Comparison of ENCODE assay signal across 1 cellular context in genomic region chr20:17803765-17804164, GRCh38.
TF ChIP-seq lines count a peak whose summit lies in the region.

No MANE protein-coding gene starts in this region.

TF ChIP-seq in HepG2, 621 proteins besides CTCF, POLR2A, EP300 and RAD21 (continued from another document and continues in another):
- TF ChIP-seq SYNCRIP (IDR thresholded peaks at IDR 0.05; ENCODE audit: insufficient read depth, low read depth, low read length): no peak
- no peak for TF ChIP-seq POLR2G (IDR thresholded peaks at IDR 0.05; ENCODE audit: low read depth, low read length)
- TF ChIP-seq ZNF282 (IDR thresholded peaks at IDR 0.05; ENCODE audit: partially characterized antibody): no peak
- TF ChIP-seq THRA (CRISPR knock-in tag; IDR thresholded peaks at IDR 0.05; ENCODE audit: borderline replicate concordance): peak; percentile 94; the same call in 1 of the 2 replicates
- no peak for TF ChIP-seq PHB2 (IDR thresholded peaks at IDR 0.05; ENCODE audit: partially characterized antibody)
- no peak for TF ChIP-seq PCBP1 (IDR thresholded peaks at IDR 0.05; ENCODE audit: borderline replicate concordance, low read depth, low read length)
- peak; percentile 73 for TF ChIP-seq RARA (CRISPR knock-in tag; IDR thresholded peaks at IDR 0.05)
- TF ChIP-seq CSRNP2 (CRISPR knock-in tag; conservative IDR thresholded peaks at IDR 0.05; ENCODE audit: low read depth): no peak
- peak in 1 of 2 experiments; percentile 35; a peak in 1 of 4 replicates for TF ChIP-seq NR2F1 (CRISPR knock-in tag; IDR thresholded peaks at IDR 0.05)
- TF ChIP-seq, protein P1, sequence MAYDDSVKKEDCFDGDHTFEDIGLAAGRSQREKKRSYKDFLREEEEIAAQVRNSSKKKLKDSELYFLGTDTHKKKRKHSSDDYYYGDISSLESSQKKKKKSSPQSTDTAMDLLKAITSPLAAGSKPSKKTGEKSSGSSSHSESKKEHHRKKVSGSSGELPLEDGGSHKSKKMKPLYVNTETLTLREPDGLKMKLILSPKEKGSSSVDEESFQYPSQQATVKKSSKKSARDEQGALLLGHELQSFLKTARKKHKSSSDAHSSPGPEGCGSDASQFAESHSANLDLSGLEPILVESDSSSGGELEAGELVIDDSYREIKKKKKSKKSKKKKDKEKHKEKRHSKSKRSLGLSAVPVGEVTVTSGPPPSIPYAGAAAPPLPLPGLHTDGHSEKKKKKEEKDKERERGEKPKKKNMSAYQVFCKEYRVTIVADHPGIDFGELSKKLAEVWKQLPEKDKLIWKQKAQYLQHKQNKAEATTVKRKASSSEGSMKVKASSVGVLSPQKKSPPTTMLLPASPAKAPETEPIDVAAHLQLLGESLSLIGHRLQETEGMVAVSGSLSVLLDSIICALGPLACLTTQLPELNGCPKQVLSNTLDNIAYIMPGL (CRISPR knock-in tag; IDR thresholded peaks at IDR 0.05; ENCODE audit: borderline replicate concordance in 1 of 2, low read depth in 1 of 2): 0 out of 4 replicates have a peak, but pooled peaks of 1 of the 2 experiments have one; percentile 25
- no peak for TF ChIP-seq GTF2F1 (IDR thresholded peaks at IDR 0.05; ENCODE audit: low read length)
- no peak for TF ChIP-seq HIVEP1 (CRISPR knock-in tag; IDR thresholded peaks at IDR 0.05)
- TF ChIP-seq JUN (CRISPR knock-in tag; IDR thresholded peaks at IDR 0.05): no peak
- no peak for TF ChIP-seq RFX1 (IDR thresholded peaks at IDR 0.05)
- TF ChIP-seq ZNF101 (CRISPR knock-in tag; IDR thresholded peaks at IDR 0.05; ENCODE audit: borderline replicate concordance, low read depth): no peak
- TF ChIP-seq ZNF547 (CRISPR knock-in tag; IDR thresholded peaks at IDR 0.05): no peak
- TF ChIP-seq, protein P2, sequence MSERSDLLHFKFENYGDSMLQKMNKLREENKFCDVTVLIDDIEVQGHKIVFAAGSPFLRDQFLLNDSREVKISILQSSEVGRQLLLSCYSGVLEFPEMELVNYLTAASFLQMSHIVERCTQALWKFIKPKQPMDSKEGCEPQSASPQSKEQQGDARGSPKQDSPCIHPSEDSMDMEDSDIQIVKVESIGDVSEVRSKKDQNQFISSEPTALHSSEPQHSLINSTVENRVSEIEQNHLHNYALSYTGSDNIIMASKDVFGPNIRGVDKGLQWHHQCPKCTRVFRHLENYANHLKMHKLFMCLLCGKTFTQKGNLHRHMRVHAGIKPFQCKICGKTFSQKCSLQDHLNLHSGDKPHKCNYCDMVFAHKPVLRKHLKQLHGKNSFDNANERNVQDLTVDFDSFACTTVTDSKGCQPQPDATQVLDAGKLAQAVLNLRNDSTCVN (CRISPR knock-in tag; IDR thresholded peaks at IDR 0.05; ENCODE audit: borderline replicate concordance): peak; percentile 76; the same call in 1 of the 2 replicates
- TF ChIP-seq MED1 (CRISPR knock-in tag; IDR thresholded peaks at IDR 0.05): peak; percentile 70
- no peak for TF ChIP-seq TMF1 (CRISPR knock-in tag; IDR thresholded peaks at IDR 0.05; ENCODE audit: low read depth)
- TF ChIP-seq, protein P3, sequence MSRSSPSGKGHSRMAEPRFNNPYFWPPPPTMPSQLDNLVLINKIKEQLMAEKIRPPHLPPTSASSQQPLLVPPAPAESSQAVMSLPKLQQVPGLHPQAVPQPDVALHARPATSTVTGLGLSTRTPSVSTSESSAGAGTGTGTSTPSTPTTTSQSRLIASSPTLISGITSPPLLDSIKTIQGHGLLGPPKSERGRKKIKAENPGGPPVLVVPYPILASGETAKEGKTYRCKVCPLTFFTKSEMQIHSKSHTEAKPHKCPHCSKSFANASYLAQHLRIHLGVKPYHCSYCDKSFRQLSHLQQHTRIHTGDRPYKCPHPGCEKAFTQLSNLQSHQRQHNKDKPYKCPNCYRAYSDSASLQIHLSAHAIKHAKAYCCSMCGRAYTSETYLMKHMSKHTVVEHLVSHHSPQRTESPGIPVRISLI (CRISPR knock-in tag; IDR thresholded peaks at IDR 0.05; ENCODE audit: borderline replicate concordance): no peak
- TF ChIP-seq HDAC2 (CRISPR knock-in tag; IDR thresholded peaks at IDR 0.05): peak; percentile 40; the same call in 1 of the 2 replicates
- no peak for TF ChIP-seq XRCC5 (optimal IDR thresholded peaks at IDR 0.05; ENCODE audit: low read length)
- TF ChIP-seq ZNF235 (CRISPR knock-in tag; IDR thresholded peaks at IDR 0.05; ENCODE audit: borderline replicate concordance): no peak
- no peak for TF ChIP-seq PAF1 (CRISPR knock-in tag; IDR thresholded peaks at IDR 0.05)
- TF ChIP-seq JUND (CRISPR knock-in tag; IDR thresholded peaks at IDR 0.05): 0 out of 2 replicates have a peak, but pooled peaks have one; percentile 29
- no peak for TF ChIP-seq ZBTB33 (CRISPR knock-in tag; IDR thresholded peaks at IDR 0.05)
- no peak for TF ChIP-seq ZNF207 (IDR thresholded peaks at IDR 0.05; ENCODE audit: borderline replicate concordance)
- TF ChIP-seq NR2C2 (CRISPR knock-in tag; IDR thresholded peaks at IDR 0.05; ENCODE audit: borderline replicate concordance): 0 out of 2 replicates have a peak, but pooled peaks have one; percentile 63
- TF ChIP-seq SMARCE1 (IDR thresholded peaks at IDR 0.05; ENCODE audit: borderline replicate concordance): no peak
- TF ChIP-seq, protein P4, sequence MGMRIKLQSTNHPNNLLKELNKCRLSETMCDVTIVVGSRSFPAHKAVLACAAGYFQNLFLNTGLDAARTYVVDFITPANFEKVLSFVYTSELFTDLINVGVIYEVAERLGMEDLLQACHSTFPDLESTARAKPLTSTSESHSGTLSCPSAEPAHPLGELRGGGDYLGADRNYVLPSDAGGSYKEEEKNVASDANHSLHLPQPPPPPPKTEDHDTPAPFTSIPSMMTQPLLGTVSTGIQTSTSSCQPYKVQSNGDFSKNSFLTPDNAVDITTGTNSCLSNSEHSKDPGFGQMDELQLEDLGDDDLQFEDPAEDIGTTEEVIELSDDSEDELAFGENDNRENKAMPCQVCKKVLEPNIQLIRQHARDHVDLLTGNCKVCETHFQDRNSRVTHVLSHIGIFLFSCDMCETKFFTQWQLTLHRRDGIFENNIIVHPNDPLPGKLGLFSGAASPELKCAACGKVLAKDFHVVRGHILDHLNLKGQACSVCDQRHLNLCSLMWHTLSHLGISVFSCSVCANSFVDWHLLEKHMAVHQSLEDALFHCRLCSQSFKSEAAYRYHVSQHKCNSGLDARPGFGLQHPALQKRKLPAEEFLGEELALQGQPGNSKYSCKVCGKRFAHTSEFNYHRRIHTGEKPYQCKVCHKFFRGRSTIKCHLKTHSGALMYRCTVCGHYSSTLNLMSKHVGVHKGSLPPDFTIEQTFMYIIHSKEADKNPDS (CRISPR knock-in tag; IDR thresholded peaks at IDR 0.05): no peak
- TF ChIP-seq KLF16 (CRISPR knock-in tag; IDR thresholded peaks at IDR 0.05): no peak
- no peak for TF ChIP-seq ZNF292 (CRISPR knock-in tag; IDR thresholded peaks at IDR 0.05; ENCODE audit: borderline replicate concordance, low read depth)
- no peak for TF ChIP-seq ZNF180 (CRISPR knock-in tag; IDR thresholded peaks at IDR 0.05; ENCODE audit: borderline replicate concordance, low read depth)
- TF ChIP-seq ZNF264 (CRISPR knock-in tag; IDR thresholded peaks at IDR 0.05): no peak
- no peak for TF ChIP-seq ZNF512B (CRISPR knock-in tag; IDR thresholded peaks at IDR 0.05; ENCODE audit: borderline replicate concordance)
- TF ChIP-seq ARID5B (CRISPR knock-in tag; IDR thresholded peaks at IDR 0.05): 0 out of 2 replicates have a peak, but pooled peaks have one; percentile 31
- no peak for TF ChIP-seq HNF4G (IDR thresholded peaks at IDR 0.05; ENCODE audit: borderline replicate concordance, low read depth, low read length)
- TF ChIP-seq HNF4G (CRISPR knock-in tag; IDR thresholded peaks at IDR 0.05; ENCODE audit: borderline replicate concordance, low read depth): 0 out of 2 replicates have a peak, but pooled peaks have one; percentile 46
- 0 out of 2 replicates have a peak, but pooled peaks have one; percentile 20 for TF ChIP-seq NFYB (CRISPR knock-in tag; IDR thresholded peaks at IDR 0.05)
- TF ChIP-seq, protein P5, sequence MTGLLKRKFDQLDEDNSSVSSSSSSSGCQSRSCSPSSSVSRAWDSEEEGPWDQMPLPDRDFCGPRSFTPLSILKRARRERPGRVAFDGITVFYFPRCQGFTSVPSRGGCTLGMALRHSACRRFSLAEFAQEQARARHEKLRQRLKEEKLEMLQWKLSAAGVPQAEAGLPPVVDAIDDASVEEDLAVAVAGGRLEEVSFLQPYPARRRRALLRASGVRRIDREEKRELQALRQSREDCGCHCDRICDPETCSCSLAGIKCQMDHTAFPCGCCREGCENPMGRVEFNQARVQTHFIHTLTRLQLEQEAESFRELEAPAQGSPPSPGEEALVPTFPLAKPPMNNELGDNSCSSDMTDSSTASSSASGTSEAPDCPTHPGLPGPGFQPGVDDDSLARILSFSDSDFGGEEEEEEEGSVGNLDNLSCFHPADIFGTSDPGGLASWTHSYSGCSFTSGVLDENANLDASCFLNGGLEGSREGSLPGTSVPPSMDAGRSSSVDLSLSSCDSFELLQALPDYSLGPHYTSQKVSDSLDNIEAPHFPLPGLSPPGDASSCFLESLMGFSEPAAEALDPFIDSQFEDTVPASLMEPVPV (CRISPR knock-in tag; IDR thresholded peaks at IDR 0.05): no peak
- no peak for TF ChIP-seq KDM2A (CRISPR knock-in tag; IDR thresholded peaks at IDR 0.05; ENCODE audit: borderline replicate concordance, low read depth)
